1 cellular context compared by ENCODE assay signal in genomic region chr12:27794818-27795584, GRCh38.
TF ChIP-seq lines count a peak whose summit lies in the region.

No MANE protein-coding gene starts in this region.

TF ChIP-seq in IMR-90, 13 proteins besides CTCF, POLR2A, EP300 and RAD21:
- TF ChIP-seq MAZ (IDR thresholded peaks at IDR 0.05; ENCODE audit: borderline replicate concordance, low read depth, low read length) = no peak
- TF ChIP-seq ELK1 (IDR thresholded peaks at IDR 0.05; ENCODE audit: borderline replicate concordance, low read depth, low read length) = no peak
- TF ChIP-seq SMC3 (IDR thresholded peaks at IDR 0.05; ENCODE audit: low read depth, low read length) = no peak
- no peak for TF ChIP-seq USF2 (IDR thresholded peaks at IDR 0.05; ENCODE audit: low read depth, low read length)
- no peak for TF ChIP-seq CEBPB (IDR thresholded peaks at IDR 0.05; ENCODE audit: low read depth, low read length)
- TF ChIP-seq MAFK (IDR thresholded peaks at IDR 0.05; ENCODE audit: low read depth, low read length) = no peak
- no peak for TF ChIP-seq NFE2L2 (IDR thresholded peaks at IDR 0.05; ENCODE audit: low read depth, low read length)
- TF ChIP-seq CHD1 (IDR thresholded peaks at IDR 0.05; ENCODE audit: low read depth, low read length) = no peak
- TF ChIP-seq BHLHE40 (IDR thresholded peaks at IDR 0.05; ENCODE audit: low read depth, low read length) = no peak
- TF ChIP-seq RCOR1 (IDR thresholded peaks at IDR 0.05; ENCODE audit: insufficient replicate concordance, low read length) = no peak
- no peak for TF ChIP-seq MXI1 (IDR thresholded peaks at IDR 0.05; ENCODE audit: borderline replicate concordance, low read depth, low read length)
- TF ChIP-seq RFX5 (IDR thresholded peaks at IDR 0.05; ENCODE audit: low read depth, low read length) = no peak
- no peak for TF ChIP-seq FOS (IDR thresholded peaks at IDR 0.05; ENCODE audit: low read depth, low read length)
